In the genomic region with DNA sequence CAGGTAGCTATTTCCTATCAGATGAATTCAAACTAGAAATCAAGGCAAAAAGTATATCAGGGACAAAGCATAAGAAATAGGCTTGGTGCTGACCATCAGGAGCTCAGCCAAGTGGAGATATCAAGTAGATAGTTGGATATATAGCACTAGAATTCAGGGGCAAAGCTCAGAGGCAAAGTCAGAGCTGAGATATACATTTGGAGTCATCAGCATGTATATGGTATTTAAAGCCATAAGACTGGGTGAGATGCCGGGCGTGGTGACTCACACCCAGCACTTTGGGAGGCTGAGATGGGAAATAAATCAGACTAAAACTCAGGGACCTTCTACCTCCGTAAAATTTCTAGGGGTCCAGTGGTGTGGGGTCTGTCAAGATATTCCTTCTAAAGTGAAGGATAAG, we compare ENCODE assay signal across 15 cellular contexts.
"Had no signal": no experiment of that assay in that cellular context is flagged by ENCODE, and none has a peak within 500 bp of the region (broad histone marks: within the 10 kb centered on the region; RNA-seq: fewer than 3 reads in every experiment).

No MANE protein-coding gene starts in this region.

- H3K36me3 Mint-ChIP-seq: natural killer cell treated with Interleukin-12 subunit alpha and Interleukin-12 subunit beta and Interleukin-15 and Interleukin-18, amount 100 ng/mL, for 72 hours had no signal

- H3K4me1 ChIP-seq: neural progenitor cell had no signal

- H3K4me1 Mint-ChIP-seq: neural progenitor cell had no signal

- DNase-seq: dermis blood vessel endothelial cell; foreskin melanocyte; head of caudate nucleus; hippocampal formation; kidney glomerular epithelial cell; nucleus accumbens; ovary; right cardiac atrium; stimulated activated CD4-positive, alpha-beta T cell treated with anti-CD3 and anti-CD28 coated beads, Interleukin-2, amount 100 ng/mL, for 48 hours; stimulated activated naive CD4-positive, alpha-beta T cell treated with Interleukin-2 at 50 U/mL for 16 hours had no signal

- H3K9me3 Mint-ChIP-seq: natural killer cell treated with Interleukin-12 subunit alpha and Interleukin-12 subunit beta and Interleukin-15 and Interleukin-18, amount 100 ng/mL, for 72 hours; neural progenitor cell had no signal

- ATAC-seq: left lobe of liver; natural killer cell treated with Interleukin-12 subunit alpha and Interleukin-12 subunit beta and Interleukin-15 and Interleukin-18, amount 100 ng/mL, for 72 hours; right cardiac atrium had no signal

- H3K4me3 Mint-ChIP-seq: natural killer cell treated with Interleukin-12 subunit alpha and Interleukin-12 subunit beta and Interleukin-15 and Interleukin-18, amount 100 ng/mL, for 72 hours; neural progenitor cell had no signal

- H3K9me3 ChIP-seq: ovary had no signal

- H3K4me3 ChIP-seq: neural progenitor cell, ovary, smooth muscle cell had no signal

- H3K27me3 ChIP-seq: neural progenitor cell, ovary had no signal

- H3K27ac ChIP-seq: neural progenitor cell, ovary had no signal

- H3K27ac Mint-ChIP-seq: natural killer cell treated with Interleukin-12 subunit alpha and Interleukin-12 subunit beta and Interleukin-15 and Interleukin-18, amount 100 ng/mL, for 72 hours; neural progenitor cell; progenitor cell of endocrine pancreas had no signal

- H3K27me3 Mint-ChIP-seq: natural killer cell treated with Interleukin-12 subunit alpha and Interleukin-12 subunit beta and Interleukin-15 and Interleukin-18, amount 100 ng/mL, for 72 hours; progenitor cell of endocrine pancreas had no signal

- H3K36me3 ChIP-seq: neural progenitor cell, ovary had no signal
